In the genomic region with DNA sequence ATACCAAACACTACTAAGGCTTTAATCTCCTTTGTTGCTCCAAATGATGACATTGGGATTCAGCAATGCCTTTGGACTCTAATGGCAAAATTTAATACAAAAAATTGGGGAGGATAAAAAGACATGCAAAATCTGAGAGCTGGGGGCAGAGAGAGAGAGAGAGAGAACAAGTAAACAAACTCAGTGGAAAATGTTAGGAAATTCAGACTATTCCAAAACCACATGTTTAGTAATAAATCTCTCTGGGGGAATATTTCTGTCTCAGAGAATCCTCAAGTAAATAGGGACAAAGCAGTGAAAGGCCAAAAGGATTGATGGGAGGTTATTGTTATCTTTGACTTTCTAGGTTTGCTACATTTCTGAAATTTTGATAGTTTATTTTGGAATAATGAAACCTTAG, we compare ENCODE assay signal across 19 cellular contexts.
DNase-seq lines count a peak whose midpoint lies in the region; ATAC-seq and TF ChIP-seq lines count a peak whose summit lies in the region.
"Had no signal": no experiment of that assay in that cellular context is flagged by ENCODE, and none has a peak within 500 bp of the region (broad histone marks: within the 10 kb centered on the region; RNA-seq: fewer than 3 reads in every experiment).

No MANE protein-coding gene starts in this region.

- H4K20me1 ChIP-seq in smooth muscle cell (ENCODE audit: low read depth), result no peaks in the 10 kb centered on the region

- H3K36me3 ChIP-seq in right atrium auricular region (no peaks in the 10 kb centered on the region), left ventricle myocardium inferior (no peaks in the 10 kb centered on the region), smooth muscle cell (ENCODE audit: low read depth) (no peaks in the 10 kb centered on the region)

- DNase-seq in Right ventricle myocardium superior (no peak), right atrium auricular region (ENCODE audit: low spot score) (no peak), left ventricle myocardium inferior (no peak), smooth muscle cell (lab: John Stamatoyannopoulos, UW; ENCODE audit: unreplicated experiment) (no peak), NCI-H1436 treated with DMSO at 0.1 percent for 48 hours (lab: John Stamatoyannopoulos, UW) (no peak)
- DNase-seq in activated T-helper 1 cell treated with anti-CD3 and anti-CD28 coated beads, Interleukin-12 subunit alpha, Interleukin-12 subunit beta, Interleukin-2, Interleukin-4 antibody, amounts not matched to agents 30 ng/mL and 10 ng/mL and 1 ng/mL, durations not matched to agents 14 hours and 24 hours and 36 hours (ENCODE audit: low spot score), result no peak
- DNase-seq: CD4-positive, alpha-beta T cell; DMS153; GDM1; H7; NCI-H1048; NCI-H1436; NCI-H2029; NCI-H2171; NCI-H526; PC-3 had no signal

- H3K9me3 ChIP-seq in right atrium auricular region (no peaks in the 10 kb centered on the region), left ventricle myocardium inferior (replicated peaks) (no peaks in the 10 kb centered on the region), smooth muscle cell (replicated peaks; ENCODE audit: low read depth) (no peaks in the 10 kb centered on the region)

- H3K4me1 ChIP-seq in right atrium auricular region (peaks cover 0 to 14% of the 10 kb centered on the region in 2 donors), left ventricle myocardium inferior (peaks cover 9% of the 10 kb centered on the region), smooth muscle cell (ENCODE audit: low read depth) (peaks cover 9% of the 10 kb centered on the region)

- H3K36me3 Mint-ChIP-seq in activated T-helper 1 cell treated with anti-CD3 and anti-CD28 coated beads, Interleukin-12 subunit alpha, Interleukin-12 subunit beta, Interleukin-2, Interleukin-4 antibody, amounts not matched to agents 30 ng/mL and 10 ng/mL and 1 ng/mL, durations not matched to agents 14 hours and 24 hours and 36 hours (ENCODE audit: low read depth), result no peaks in the 10 kb centered on the region

- peaks cover 8% of the 10 kb centered on the region for H3F3A ChIP-seq in smooth muscle cell (ENCODE audit: low read depth)

- H3K27ac ChIP-seq in right atrium auricular region (peak overlapping the region in 1 of 2 donors; percentile 70), left ventricle myocardium inferior (replicated peaks) (peak overlapping the region; percentile 24), smooth muscle cell (ENCODE audit: low read depth) (peak overlapping the region; percentile 27)
- H3K27ac ChIP-seq: KMS-11, RWPE1 had no signal

- H3K9ac ChIP-seq in smooth muscle cell (ENCODE audit: low read depth), result no peak overlapping the region
- H3K9ac ChIP-seq: KMS-11 had no signal

- no peaks in the 10 kb centered on the region for H3K27me3 Mint-ChIP-seq in activated T-helper 1 cell treated with anti-CD3 and anti-CD28 coated beads, Interleukin-12 subunit alpha, Interleukin-12 subunit beta, Interleukin-2, Interleukin-4 antibody, amounts not matched to agents 30 ng/mL and 10 ng/mL and 1 ng/mL, durations not matched to agents 14 hours and 24 hours and 36 hours (ENCODE audit: insufficient read depth)
- H3K27me3 Mint-ChIP-seq: CD4-positive, alpha-beta T cell had no signal

- H2AFZ ChIP-seq in smooth muscle cell (ENCODE audit: low read depth), result peak overlapping the region; percentile 39

- intact Hi-C loops in Right ventricle myocardium superior (cut with DNase I) (no loop called here), left ventricle myocardium inferior (cut with micrococcal nuclease) (no loop called here)
- intact Hi-C loops in activated T-helper 1 cell treated with anti-CD3 and anti-CD28 coated beads, Interleukin-12 subunit alpha, Interleukin-12 subunit beta, Interleukin-2, Interleukin-4 antibody, amounts not matched to agents 30 ng/mL and 10 ng/mL and 1 ng/mL, durations not matched to agents 14 hours and 24 hours and 36 hours (cut with micrococcal nuclease), result no loop called here

- H3K27ac Mint-ChIP-seq in activated T-helper 1 cell treated with anti-CD3 and anti-CD28 coated beads, Interleukin-12 subunit alpha, Interleukin-12 subunit beta, Interleukin-2, Interleukin-4 antibody, amounts not matched to agents 30 ng/mL and 10 ng/mL and 1 ng/mL, durations not matched to agents 14 hours and 24 hours and 36 hours, result no peak overlapping the region
- H3K27ac Mint-ChIP-seq: CD4-positive, alpha-beta T cell had no signal

- H3K4me3 ChIP-seq in right atrium auricular region (no peak overlapping the region), left ventricle myocardium inferior (no peak overlapping the region), smooth muscle cell (no peak overlapping the region)

- ATAC-seq in Right ventricle myocardium superior (ENCODE audit: poor library complexity) (peak; percentile 49), SK-N-SH treated with all-trans-retinoic acid at 6 μM for 48 hours (no peak)
- ATAC-seq: PC-3 had no signal

- H3K9me3 Mint-ChIP-seq in activated T-helper 1 cell treated with anti-CD3 and anti-CD28 coated beads, Interleukin-12 subunit alpha, Interleukin-12 subunit beta, Interleukin-2, Interleukin-4 antibody, amounts not matched to agents 30 ng/mL and 10 ng/mL and 1 ng/mL, durations not matched to agents 14 hours and 24 hours and 36 hours, result no peaks in the 10 kb centered on the region

- H3K4me1 Mint-ChIP-seq in activated T-helper 1 cell treated with anti-CD3 and anti-CD28 coated beads, Interleukin-12 subunit alpha, Interleukin-12 subunit beta, Interleukin-2, Interleukin-4 antibody, amounts not matched to agents 30 ng/mL and 10 ng/mL and 1 ng/mL, durations not matched to agents 14 hours and 24 hours and 36 hours (ENCODE audit: low read depth), result no peaks in the 10 kb centered on the region

- H3K27me3 ChIP-seq in right atrium auricular region, result no peaks in the 10 kb centered on the region
- no peaks in the 10 kb centered on the region for H3K27me3 ChIP-seq in left ventricle myocardium inferior (ENCODE audit: low read depth)
- H3K27me3 ChIP-seq in smooth muscle cell (ENCODE audit: low read depth), result no peaks in the 10 kb centered on the region

- TF ChIP-seq CTCF in right atrium auricular region (IDR thresholded peaks at IDR 0.05), result no peak
- TF ChIP-seq CTCF in left ventricle myocardium inferior (IDR thresholded peaks at IDR 0.05; ENCODE audit: borderline replicate concordance), result no peak
- TF ChIP-seq CTCF in smooth muscle cell (IDR thresholded peaks at IDR 0.05; ENCODE audit: borderline replicate concordance, insufficient read depth, poor library complexity, severe bottlenecking), result no peak

- H3K4me3 Mint-ChIP-seq in activated T-helper 1 cell treated with anti-CD3 and anti-CD28 coated beads, Interleukin-12 subunit alpha, Interleukin-12 subunit beta, Interleukin-2, Interleukin-4 antibody, amounts not matched to agents 30 ng/mL and 10 ng/mL and 1 ng/mL, durations not matched to agents 14 hours and 24 hours and 36 hours, result no peak overlapping the region
- H3K4me3 Mint-ChIP-seq: CD4-positive, alpha-beta T cell had no signal

- H3K79me2 ChIP-seq in smooth muscle cell (ENCODE audit: low read depth), result no peaks in the 10 kb centered on the region

- H3K4me2 ChIP-seq in smooth muscle cell, result no peak overlapping the region
- H3K4me2 ChIP-seq: KMS-11 had no signal

TF ChIP-seq in SK-N-SH treated with all-trans-retinoic acid at 6 μM for 48 hours, 23 proteins besides CTCF, POLR2A, EP300 and RAD21 (continues in another document):
- TF ChIP-seq ZNF8 (CRISPR knock-in tag; IDR thresholded peaks at IDR 0.05) (no peak), ZC3H10 (CRISPR knock-in tag; IDR thresholded peaks at IDR 0.05) (no peak), ISL1 (CRISPR knock-in tag; IDR thresholded peaks at IDR 0.05) (no peak), TSHZ2 (CRISPR knock-in tag; IDR thresholded peaks at IDR 0.05) (no peak), RARB (CRISPR knock-in tag; IDR thresholded peaks at IDR 0.05) (no peak), SNAI2 (CRISPR knock-in tag; IDR thresholded peaks at IDR 0.05) (no peak), OSR1 (CRISPR knock-in tag; IDR thresholded peaks at IDR 0.05) (no peak)
- TF ChIP-seq, protein P1, sequence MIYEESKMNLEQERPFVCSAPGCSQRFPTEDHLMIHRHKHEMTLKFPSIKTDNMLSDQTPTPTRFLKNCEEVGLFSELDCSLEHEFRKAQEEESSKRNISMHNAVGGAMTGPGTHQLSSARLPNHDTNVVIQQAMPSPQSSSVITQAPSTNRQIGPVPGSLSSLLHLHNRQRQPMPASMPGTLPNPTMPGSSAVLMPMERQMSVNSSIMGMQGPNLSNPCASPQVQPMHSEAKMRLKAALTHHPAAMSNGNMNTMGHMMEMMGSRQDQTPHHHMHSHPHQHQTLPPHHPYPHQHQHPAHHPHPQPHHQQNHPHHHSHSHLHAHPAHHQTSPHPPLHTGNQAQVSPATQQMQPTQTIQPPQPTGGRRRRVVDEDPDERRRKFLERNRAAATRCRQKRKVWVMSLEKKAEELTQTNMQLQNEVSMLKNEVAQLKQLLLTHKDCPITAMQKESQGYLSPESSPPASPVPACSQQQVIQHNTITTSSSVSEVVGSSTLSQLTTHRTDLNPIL (CRISPR knock-in tag; IDR thresholded peaks at IDR 0.05; ENCODE audit: low read depth), result no peak
